1 cellular context compared by ENCODE assay signal in genomic region chr3:12656193-12656592, GRCh38.
TF ChIP-seq lines count a peak whose summit lies in the region.

No MANE protein-coding gene starts in this region.

TF ChIP-seq in HepG2, 621 proteins besides CTCF, POLR2A, EP300 and RAD21:
- TF ChIP-seq KIAA2018 (CRISPR knock-in tag; IDR thresholded peaks at IDR 0.05; ENCODE audit: borderline replicate concordance) (no peak), SIN3B (IDR thresholded peaks at IDR 0.05; ENCODE audit: low read length) (no peak), ZNF556 (CRISPR knock-in tag; IDR thresholded peaks at IDR 0.05; ENCODE audit: borderline replicate concordance) (no peak), DDIT3 (CRISPR knock-in tag; IDR thresholded peaks at IDR 0.05) (no peak), ZUFSP (CRISPR knock-in tag; IDR thresholded peaks at IDR 0.05; ENCODE audit: borderline replicate concordance) (no peak), MYC (CRISPR knock-in tag; IDR thresholded peaks at IDR 0.05; ENCODE audit: borderline replicate concordance) (no peak), ZNF646 (CRISPR knock-in tag; IDR thresholded peaks at IDR 0.05) (no peak), RARG (CRISPR knock-in tag; IDR thresholded peaks at IDR 0.05; ENCODE audit: low read depth) (no peak), BHLHE40 (IDR thresholded peaks at IDR 0.05; ENCODE audit: low read length) (no peak), KMT2A (CRISPR knock-in tag; IDR thresholded peaks at IDR 0.05) (no peak), MAFK (conservative IDR thresholded peaks at IDR 0.05 in 1 of 2, IDR thresholded peaks at IDR 0.05 in 1 of 2; ENCODE audit: low read length in 2 of 2) (no peak), TCF7 (IDR thresholded peaks at IDR 0.05; ENCODE audit: low read depth) (no peak), ZNF546 (CRISPR knock-in tag; conservative IDR thresholded peaks at IDR 0.05) (no peak), ZBTB7A (CRISPR knock-in tag; IDR thresholded peaks at IDR 0.05) (no peak), TBL1XR1 (IDR thresholded peaks at IDR 0.05; ENCODE audit: borderline replicate concordance, low read length, partially characterized antibody) (no peak), GZF1 (CRISPR knock-in tag; IDR thresholded peaks at IDR 0.05) (no peak), E2F2 (CRISPR knock-in tag; IDR thresholded peaks at IDR 0.05; ENCODE audit: borderline replicate concordance) (no peak), LBX2 (CRISPR knock-in tag; IDR thresholded peaks at IDR 0.05; ENCODE audit: borderline replicate concordance) (no peak)
